Comparison of ENCODE assay signal across 8 cellular contexts in the genomic region with DNA sequence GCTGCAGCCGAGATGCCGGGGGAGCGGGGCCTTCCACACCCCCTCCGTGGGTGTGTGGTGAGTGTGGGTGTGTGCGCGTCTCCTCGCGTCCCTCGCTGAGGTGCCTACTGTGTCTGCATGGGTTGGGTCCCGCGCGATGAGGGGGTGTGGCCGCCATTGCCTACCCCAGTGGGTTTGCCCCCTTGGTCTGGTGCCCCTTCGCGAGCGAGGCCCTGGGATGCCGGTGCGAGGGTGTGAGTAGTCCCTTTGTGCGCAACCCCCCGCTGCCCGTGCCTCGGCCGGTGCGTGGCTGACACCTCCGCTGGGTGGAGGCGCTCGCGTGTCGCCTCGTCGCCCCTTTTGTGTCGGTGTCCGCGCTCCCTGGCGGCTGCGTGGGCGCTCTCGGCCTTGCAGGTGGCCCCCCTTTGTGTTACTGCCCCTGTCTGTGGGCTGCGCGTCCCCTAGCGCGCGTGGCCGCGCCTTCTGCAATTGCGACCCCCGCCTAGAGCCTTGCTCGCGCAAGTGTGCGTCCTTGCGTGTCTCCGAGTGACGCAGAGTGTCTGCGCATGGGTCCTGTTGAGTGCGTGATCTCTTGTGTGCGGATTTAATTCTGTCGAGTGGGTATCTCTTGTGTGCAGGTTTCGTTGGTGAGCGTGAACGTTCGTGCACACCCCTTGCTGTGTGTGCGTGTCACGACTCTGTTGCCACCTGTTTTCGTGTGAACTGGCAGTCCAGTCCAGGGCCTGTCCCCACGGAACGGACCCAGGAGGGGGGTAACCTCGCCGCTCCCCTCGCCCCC. TPM values are rescaled to one million over a fixed set of nuclear protein-coding genes. Genes with fewer than 3 reads are reported as not detected.
DNase-seq lines count a peak whose midpoint lies in the region; ATAC-seq and TF ChIP-seq lines count a peak whose summit lies in the region.

No MANE protein-coding gene starts in this region.

- TF ChIP-seq POLR2A in Peyer's patch (IDR thresholded peaks at IDR 0.05) (no peak), tibial nerve (IDR thresholded peaks at IDR 0.05) (no peak)

- TF ChIP-seq CTCF in AG09309 (IDR thresholded peaks at IDR 0.05; ENCODE audit: control insufficient read depth, insufficient read depth, low read depth, low read length, missing control alignments) (peak; percentile 8), Peyer's patch (IDR thresholded peaks at IDR 0.05) (peak in 2 of 6 experiments; percentile 7 to 14), osteoblast (IDR thresholded peaks at IDR 0.05; ENCODE audit: extremely low read depth, low read depth, low read length) (no peak), tibial nerve (IDR thresholded peaks at IDR 0.05) (peak in 2 of 5 experiments; percentile 7 to 10)

- peaks cover 56% of the 10 kb centered on the region for H3K79me2 ChIP-seq in osteoblast (ENCODE audit: insufficient read depth, low read length)

- 0 to 1% methylated on average over 23 to 41 of the region's 69 CpGs for WGBS in tibial nerve, 2 donors

- H3K4me1 ChIP-seq in Peyer's patch (peaks cover 0 to 24% (median 5%) of the 10 kb centered on the region in 4 donors), osteoblast (ENCODE audit: insufficient read depth, low read length) (peaks cover 18% of the 10 kb centered on the region), tibial nerve (peaks cover 0 to 40% (median 12%) of the 10 kb centered on the region in 4 donors)

- TF ChIP-seq EP300 in tibial nerve (IDR thresholded peaks at IDR 0.05) = peak in 1 of 2 donors; percentile 69

- ATAC-seq in GM18870 (IDR thresholded peaks at IDR 0.05; ENCODE audit: unreplicated experiment) = peak; percentile 32
- peak; percentile 31 for ATAC-seq in HG03135 (IDR thresholded peaks at IDR 0.05; ENCODE audit: unreplicated experiment)

- peak overlapping the region; percentile 70 for H2AFZ ChIP-seq in osteoblast (ENCODE audit: low read length)

- DNase-seq in AG09309 (ENCODE audit: low read depth) (no peak), Peyer's patch (peak; percentile 65 to 79 (median 70)), glomerular visceral epithelial cell (ENCODE audit: extremely low spot score) (peak; percentile 49), osteoblast (ENCODE audit: insufficient read length, low spot score, missing footprints) (peak; percentile 48), tibial nerve (ENCODE audit: low spot score in 2 of 2) (peak in 1 of 2 donors; percentile 41)
- peak; percentile 46 to 75 (median 60) for DNase-seq in activated naive CD4-positive, alpha-beta T cell (lab: John Stamatoyannopoulos, UW)

- no peaks in the 10 kb centered on the region for H3K27me3 ChIP-seq in Peyer's patch
- no peaks in the 10 kb centered on the region for H3K27me3 ChIP-seq in osteoblast (ENCODE audit: insufficient read depth, low read length)
- H3K27me3 ChIP-seq in tibial nerve = no peaks in the 10 kb centered on the region

- H3K4me2 ChIP-seq in osteoblast (ENCODE audit: insufficient read depth, low read length) = peak overlapping the region; percentile 95

- H4K20me1 ChIP-seq in osteoblast (ENCODE audit: insufficient read depth, low read length) = peaks cover 42% of the 10 kb centered on the region

- H3K36me3 ChIP-seq in Peyer's patch = peaks cover 0 to 4% (median 0%) of the 10 kb centered on the region in 3 donors
- H3K36me3 ChIP-seq in osteoblast (ENCODE audit: insufficient read depth, low read length) = peaks cover 3% of the 10 kb centered on the region
- H3K36me3 ChIP-seq in tibial nerve = peaks cover 0 to 10% (median 0%) of the 10 kb centered on the region in 3 donors

- H3K4me3 ChIP-seq in AG09309 (ENCODE audit: control insufficient read depth, low read depth, low read length) (peak overlapping the region; percentile 96), Peyer's patch (peak overlapping the region; percentile 68 to 92 (median 90)), osteoblast (ENCODE audit: insufficient read depth, low read length) (peak overlapping the region; percentile 92), tibial nerve (peak overlapping the region; percentile 72 to 93 (median 86))

- H3K27ac ChIP-seq in Peyer's patch = peak overlapping the region; percentile 94 to 99 (median 98)
- H3K27ac ChIP-seq in osteoblast (ENCODE audit: low read depth, low read length) = peak overlapping the region; percentile 86
- H3K27ac ChIP-seq in tibial nerve = peak overlapping the region; percentile 93 to 99 (median 98)

- H3K9me3 ChIP-seq in Peyer's patch (no peaks in the 10 kb centered on the region), osteoblast (ENCODE audit: low read depth, low read length) (no peaks in the 10 kb centered on the region), tibial nerve (peaks cover 0 to under 1% (median 0%) of the 10 kb centered on the region in 4 donors)

RNA-seq across cellular contexts. Expression of gene TTC3, which starts 0.6 kb away (rescaled TPM):
- 100 to 1,000 TPM in 3 of 4 donors, 10 to 100 TPM in 1; 97.5 to 226 (median 144) TPM for total RNA-seq in Peyer's patch
- 364 and 410 TPM in 2 replicates for total RNA-seq in osteoblast
- total RNA-seq in tibial nerve = 100 to 1,000 TPM; 136 to 259 (median 158) TPM

RNA-seq across cellular contexts. Expression of gene PIGP, which starts 0.7 kb away (rescaled TPM):
- total RNA-seq in Peyer's patch = 10 to 100 TPM; 11.4 to 26.4 (median 12.7) TPM
- total RNA-seq in osteoblast = 2.5 and 5.9 TPM in 2 replicates
- 10 to 100 TPM in 3 of 4 donors, 1 to 10 TPM in 1; 4.5 to 40.0 (median 26.5) TPM for total RNA-seq in tibial nerve
